Comparison of ENCODE assay signal across 30 cellular contexts in the genomic region with DNA sequence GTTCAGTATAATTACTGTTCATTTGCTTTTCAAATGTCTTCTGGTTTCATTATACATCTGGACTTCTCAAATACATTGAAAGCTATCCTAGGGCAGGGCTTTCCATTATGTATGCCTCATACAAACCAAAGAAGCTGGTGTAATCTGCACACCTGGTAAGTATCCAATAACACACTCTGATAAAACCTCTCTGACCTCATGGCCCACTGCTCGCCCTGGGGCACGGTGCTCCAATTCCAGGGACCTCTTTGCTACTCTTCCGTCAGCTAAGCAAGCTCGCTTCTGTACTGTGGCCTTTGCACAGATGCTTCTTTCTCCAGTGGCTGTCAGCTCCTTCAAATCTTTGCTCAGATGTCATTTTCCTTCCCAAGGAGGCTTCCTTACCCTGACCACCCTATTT. TPM values are rescaled to one million over a fixed set of nuclear protein-coding genes. Genes with fewer than 3 reads are reported as not detected.
"Had no signal": no experiment of that assay in that cellular context is flagged by ENCODE, and none has a peak within 500 bp of the region (broad histone marks: within the 10 kb centered on the region; RNA-seq: fewer than 3 reads in every experiment).

No MANE protein-coding gene starts in this region.

- H3K9me3 ChIP-seq: esophagus muscularis mucosa, gastroesophageal sphincter, heart right ventricle had no signal

- ATAC-seq: activated CD4-positive, alpha-beta T cell treated with anti-CD3 and anti-CD28 coated beads for 36 hours; activated T-cell treated with anti-CD3 and anti-CD28 coated beads, Interleukin-2, amount 50 U/mL, for 72 hours; effector memory CD8-positive, alpha-beta T cell; foreskin keratinocyte; gastroesophageal sphincter; heart right ventricle had no signal

- H3K4me3 Mint-ChIP-seq: activated CD4-positive, alpha-beta memory T cell treated with anti-CD3 and anti-CD28 coated beads for 36 hours; activated CD4-positive, alpha-beta T cell treated with anti-CD3 and anti-CD28 coated beads for 36 hours; activated CD4-positive, alpha-beta T cell treated with anti-CD3 and anti-CD28 coated beads, Interleukin-2, amount 10 ng/mL, durations not matched to agents 24 days and 14 days; activated naive CD8-positive, alpha-beta T cell; activated T-cell treated with anti-CD3 and anti-CD28 coated beads, Interleukin-2, amount 50 U/mL, for 24 hours; activated T-cell treated with anti-CD3 and anti-CD28 coated beads, Interleukin-2, amount 50 U/mL, for 72 hours; central memory CD8-positive, alpha-beta T cell; dendritic cell treated with granulocyte-macrophage colony-stimulating factor and Interleukin-4, amounts not matched to agents 40 ng/mL and 50 ng/mL, for 4 days; effector memory CD8-positive, alpha-beta T cell had no signal

- DNase-seq: activated CD4-positive, alpha-beta memory T cell treated with anti-CD3 and anti-CD28 coated beads for 36 hours; activated CD4-positive, alpha-beta T cell treated with anti-CD3 and anti-CD28 coated beads for 36 hours; activated CD4-positive, alpha-beta T cell treated with anti-CD3 and anti-CD28 coated beads, Interleukin-2, amount 10 ng/mL, durations not matched to agents 24 days and 14 days; activated CD4-positive, CD25-positive, alpha-beta regulatory T cell; activated CD4-positive, CD25-positive, alpha-beta regulatory T cell treated with anti-CD3 and anti-CD28 coated beads, Interleukin-2, amount 50 U/mL, for 72 hours; activated CD8-positive, alpha-beta memory T cell treated with anti-CD3 and anti-CD28 coated beads, Interleukin-2, amount 50 U/mL, for 48 hours; activated gamma-delta T cell; activated naive CD4-positive, alpha-beta T cell; activated naive CD4-positive, alpha-beta T cell treated with anti-CD3 and anti-CD28 coated beads, Interleukin-2, amount 50 U/mL, for 16 hours; activated T-cell treated with anti-CD3 and anti-CD28 coated beads for 4 hours; activated T-cell treated with anti-CD3 and anti-CD28 coated beads, Interleukin-2, amount 50 U/mL, for 24 hours; activated T-cell treated with anti-CD3 and anti-CD28 coated beads, Interleukin-2, amount 50 U/mL, for 72 hours; amniotic stem cell; anterior cingulate cortex; brain microvascular endothelial cell; effector CD4-positive, alpha-beta T cell; effector memory CD8-positive, alpha-beta T cell; erythroblast; foreskin keratinocyte; heart right ventricle; T-helper 2 cell had no signal

- H3K27ac Mint-ChIP-seq: activated CD4-positive, alpha-beta memory T cell treated with anti-CD3 and anti-CD28 coated beads for 36 hours; activated CD4-positive, alpha-beta T cell treated with anti-CD3 and anti-CD28 coated beads for 36 hours; activated CD4-positive, alpha-beta T cell treated with anti-CD3 and anti-CD28 coated beads, Interleukin-2, amount 10 ng/mL, durations not matched to agents 24 days and 14 days; activated T-cell treated with anti-CD3 and anti-CD28 coated beads, Interleukin-2, amount 50 U/mL, for 24 hours; dendritic cell treated with granulocyte-macrophage colony-stimulating factor and Interleukin-4, amounts not matched to agents 40 ng/mL and 50 ng/mL, for 4 days had no signal

- H3K27me3 Mint-ChIP-seq: activated CD4-positive, alpha-beta memory T cell treated with anti-CD3 and anti-CD28 coated beads for 36 hours; activated CD4-positive, alpha-beta T cell treated with anti-CD3 and anti-CD28 coated beads for 36 hours; activated CD4-positive, alpha-beta T cell treated with anti-CD3 and anti-CD28 coated beads, Interleukin-2, amount 10 ng/mL, durations not matched to agents 24 days and 14 days; activated naive CD8-positive, alpha-beta T cell; activated T-cell treated with anti-CD3 and anti-CD28 coated beads, Interleukin-2, amount 50 U/mL, for 24 hours; central memory CD8-positive, alpha-beta T cell; dendritic cell treated with granulocyte-macrophage colony-stimulating factor and Interleukin-4, amounts not matched to agents 40 ng/mL and 50 ng/mL, for 4 days; effector memory CD8-positive, alpha-beta T cell had no signal

- H3K27ac ChIP-seq: brain microvascular endothelial cell, coronary artery, esophagus muscularis mucosa, foreskin keratinocyte, gastroesophageal sphincter, heart right ventricle had no signal

- H3K4me1 ChIP-seq: esophagus muscularis mucosa, foreskin keratinocyte, heart right ventricle had no signal

- H3K4me1 Mint-ChIP-seq: activated CD4-positive, alpha-beta T cell treated with anti-CD3 and anti-CD28 coated beads for 36 hours; activated CD4-positive, alpha-beta T cell treated with anti-CD3 and anti-CD28 coated beads, Interleukin-2, amount 10 ng/mL, durations not matched to agents 24 days and 14 days had no signal

- H3K9me3 Mint-ChIP-seq: activated CD4-positive, alpha-beta memory T cell treated with anti-CD3 and anti-CD28 coated beads for 36 hours; activated CD4-positive, alpha-beta T cell treated with anti-CD3 and anti-CD28 coated beads, Interleukin-2, amount 10 ng/mL, durations not matched to agents 24 days and 14 days; activated T-cell treated with anti-CD3 and anti-CD28 coated beads, Interleukin-2, amount 50 U/mL, for 24 hours; activated T-cell treated with anti-CD3 and anti-CD28 coated beads, Interleukin-2, amount 50 U/mL, for 72 hours; central memory CD8-positive, alpha-beta T cell; dendritic cell treated with granulocyte-macrophage colony-stimulating factor and Interleukin-4, amounts not matched to agents 40 ng/mL and 50 ng/mL, for 4 days; effector memory CD8-positive, alpha-beta T cell had no signal

- H3K4me3 ChIP-seq: coronary artery, esophagus muscularis mucosa, gastroesophageal sphincter, heart right ventricle had no signal

- H3K27me3 ChIP-seq: brain microvascular endothelial cell, esophagus muscularis mucosa, foreskin keratinocyte, gastroesophageal sphincter, heart right ventricle had no signal

RNA-seq across cellular contexts. Expression of gene ISM2, which starts 22.0 kb away (rescaled TPM):
- total RNA-seq: activated CD4-positive, alpha-beta memory T cell treated with anti-CD3 and anti-CD28 coated beads for 36 hours; activated T-cell treated with anti-CD3 and anti-CD28 coated beads, Interleukin-2, amount 50 U/mL, for 72 hours; bronchial epithelial cell; cardiac septum; heart right ventricle; T-helper 1 cell treated with Interleukin-12 subunit alpha and Interleukin-12 subunit beta and Interleukin-4 antibody, amounts not matched to agents 30 ng/mL and 1 ng/mL, for 36 hours had no signal
- polyA plus RNA-seq: heart right ventricle had no signal
